Comparison of ENCODE assay signal across 20 cellular contexts in the genomic region with DNA sequence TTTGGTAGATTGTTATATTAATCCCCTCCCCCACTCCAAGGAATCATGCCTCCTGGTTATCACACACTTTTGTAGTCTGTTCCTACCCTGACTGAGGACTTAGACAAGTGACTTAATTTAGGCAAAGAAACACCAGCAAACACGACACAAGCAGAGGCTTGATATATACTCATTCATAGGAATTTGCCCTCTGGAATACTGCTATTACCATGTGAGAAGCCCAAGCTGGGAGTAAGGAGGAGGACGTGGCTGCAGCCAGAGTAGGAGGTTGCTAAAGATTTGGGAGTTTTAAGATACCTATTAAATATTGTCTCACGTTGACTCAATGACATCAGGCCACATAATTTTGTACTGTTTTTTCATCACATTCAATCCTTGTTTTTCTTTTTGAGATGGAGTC.
"Had no signal": no experiment of that assay in that cellular context is flagged by ENCODE, and none has a peak within 500 bp of the region (broad histone marks: within the 10 kb centered on the region; RNA-seq: fewer than 3 reads in every experiment).

No MANE protein-coding gene starts in this region.

- H3K27ac Mint-ChIP-seq: immature natural killer cell; naive thymus-derived CD8-positive, alpha-beta T cell had no signal

- H3K27me3 ChIP-seq: heart left ventricle, ovary, right atrium auricular region, suprapubic skin, thyroid gland, upper lobe of left lung, uterus had no signal

- H3K27ac ChIP-seq: coronary artery, ovary, right atrium auricular region, suprapubic skin, thyroid gland, upper lobe of left lung, uterus had no signal

- H3K4me2 ChIP-seq: smooth muscle cell had no signal

- ATAC-seq: left colon; mucosa of descending colon; naive thymus-derived CD8-positive, alpha-beta T cell; stimulated activated naive CD8-positive, alpha-beta T cell treated with anti-CD3 and anti-CD28 coated beads, Interleukin-15, Interleukin-2, amounts not matched to agents 100 U/mL and 50 U/mL, for 24 hours had no signal

- H3K4me1 Mint-ChIP-seq: immature natural killer cell; naive thymus-derived CD8-positive, alpha-beta T cell; neural crest cell had no signal

- H3K4me1 ChIP-seq: right atrium auricular region, suprapubic skin, thyroid gland, upper lobe of left lung, uterus had no signal

- H3K36me3 ChIP-seq: heart left ventricle, ovary, right atrium auricular region, suprapubic skin, thyroid gland, upper lobe of left lung, uterus had no signal

- H3K9me3 ChIP-seq: heart left ventricle, mucosa of descending colon, ovary, right atrium auricular region, suprapubic skin, thyroid gland, upper lobe of left lung, uterus had no signal

- H3K4me3 Mint-ChIP-seq: immature natural killer cell; naive thymus-derived CD8-positive, alpha-beta T cell; neural crest cell had no signal

- DNase-seq: effector CD8-positive, alpha-beta T cell; heart left ventricle; hypothalamus; immature natural killer cell; left colon; mammary epithelial cell; mucosa of descending colon; naive thymus-derived CD8-positive, alpha-beta T cell; nucleus accumbens; ovary; stimulated activated CD4-positive, alpha-beta T cell treated with anti-CD3 and anti-CD28 coated beads, Interleukin-2, amount 100 ng/mL, for 48 hours; stimulated activated naive CD8-positive, alpha-beta T cell treated with anti-CD3 and anti-CD28 coated beads, Interleukin-15, Interleukin-2, amounts not matched to agents 100 U/mL and 50 U/mL, for 24 hours; thyroid gland; upper lobe of left lung; uterus had no signal

- H3K36me3 Mint-ChIP-seq: immature natural killer cell; naive thymus-derived CD8-positive, alpha-beta T cell had no signal

- H3K4me3 ChIP-seq: coronary artery, heart left ventricle, mucosa of descending colon, ovary, right atrium auricular region, smooth muscle cell, suprapubic skin, thyroid gland, upper lobe of left lung, uterus had no signal
